Comparison of ENCODE assay signal across 1 cellular context in the genomic region with DNA sequence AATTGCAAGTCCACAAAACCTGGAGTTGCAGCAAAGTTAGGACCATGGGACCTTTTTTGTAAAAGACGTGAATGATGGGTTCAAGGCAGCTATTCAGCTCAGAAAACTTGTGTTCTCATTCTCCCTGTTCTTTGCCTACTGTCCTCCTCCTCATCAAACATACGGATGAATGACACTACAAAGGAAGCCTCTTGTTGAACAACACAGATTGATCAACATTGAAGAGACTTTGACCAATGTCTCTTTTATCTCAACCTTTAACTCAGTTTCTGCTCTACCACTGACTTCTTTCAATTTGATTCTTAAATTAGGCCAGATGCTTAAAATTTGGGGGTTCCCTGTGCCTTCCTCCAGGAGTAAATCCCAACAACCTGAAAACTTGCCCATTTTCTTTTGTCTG.
A peak's percentile ranks its signal among the peaks of the same experiment; 100 is the strongest.
TF ChIP-seq lines count a peak whose summit lies in the region.

No MANE protein-coding gene starts in this region.

TF ChIP-seq in HepG2, 621 proteins besides CTCF, POLR2A, EP300 and RAD21 (continued from another document):
- TF ChIP-seq ZBTB42 (CRISPR knock-in tag; IDR thresholded peaks at IDR 0.05), result no peak
- TF ChIP-seq, protein P1, sequence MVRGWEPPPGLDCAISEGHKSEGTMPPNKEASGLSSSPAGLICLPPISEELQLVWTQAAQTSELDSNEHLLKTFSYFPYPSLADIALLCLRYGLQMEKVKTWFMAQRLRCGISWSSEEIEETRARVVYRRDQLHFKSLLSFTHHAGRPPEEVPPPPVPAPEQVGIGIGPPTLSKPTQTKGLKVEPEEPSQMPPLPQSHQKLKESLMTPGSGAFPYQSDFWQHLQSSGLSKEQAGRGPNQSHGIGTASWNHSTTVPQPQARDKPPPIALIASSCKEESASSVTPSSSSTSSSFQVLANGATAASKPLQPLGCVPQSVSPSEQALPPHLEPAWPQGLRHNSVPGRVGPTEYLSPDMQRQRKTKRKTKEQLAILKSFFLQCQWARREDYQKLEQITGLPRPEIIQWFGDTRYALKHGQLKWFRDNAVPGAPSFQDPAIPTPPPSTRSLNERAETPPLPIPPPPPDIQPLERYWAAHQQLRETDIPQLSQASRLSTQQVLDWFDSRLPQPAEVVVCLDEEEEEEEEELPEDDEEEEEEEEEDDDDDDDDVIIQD (CRISPR knock-in tag; IDR thresholded peaks at IDR 0.05; ENCODE audit: low read depth), result peak; percentile 51; the same call in 1 of the 2 replicates
- no peak for TF ChIP-seq NFATC3 (CRISPR knock-in tag; IDR thresholded peaks at IDR 0.05)
- TF ChIP-seq, protein P2, sequence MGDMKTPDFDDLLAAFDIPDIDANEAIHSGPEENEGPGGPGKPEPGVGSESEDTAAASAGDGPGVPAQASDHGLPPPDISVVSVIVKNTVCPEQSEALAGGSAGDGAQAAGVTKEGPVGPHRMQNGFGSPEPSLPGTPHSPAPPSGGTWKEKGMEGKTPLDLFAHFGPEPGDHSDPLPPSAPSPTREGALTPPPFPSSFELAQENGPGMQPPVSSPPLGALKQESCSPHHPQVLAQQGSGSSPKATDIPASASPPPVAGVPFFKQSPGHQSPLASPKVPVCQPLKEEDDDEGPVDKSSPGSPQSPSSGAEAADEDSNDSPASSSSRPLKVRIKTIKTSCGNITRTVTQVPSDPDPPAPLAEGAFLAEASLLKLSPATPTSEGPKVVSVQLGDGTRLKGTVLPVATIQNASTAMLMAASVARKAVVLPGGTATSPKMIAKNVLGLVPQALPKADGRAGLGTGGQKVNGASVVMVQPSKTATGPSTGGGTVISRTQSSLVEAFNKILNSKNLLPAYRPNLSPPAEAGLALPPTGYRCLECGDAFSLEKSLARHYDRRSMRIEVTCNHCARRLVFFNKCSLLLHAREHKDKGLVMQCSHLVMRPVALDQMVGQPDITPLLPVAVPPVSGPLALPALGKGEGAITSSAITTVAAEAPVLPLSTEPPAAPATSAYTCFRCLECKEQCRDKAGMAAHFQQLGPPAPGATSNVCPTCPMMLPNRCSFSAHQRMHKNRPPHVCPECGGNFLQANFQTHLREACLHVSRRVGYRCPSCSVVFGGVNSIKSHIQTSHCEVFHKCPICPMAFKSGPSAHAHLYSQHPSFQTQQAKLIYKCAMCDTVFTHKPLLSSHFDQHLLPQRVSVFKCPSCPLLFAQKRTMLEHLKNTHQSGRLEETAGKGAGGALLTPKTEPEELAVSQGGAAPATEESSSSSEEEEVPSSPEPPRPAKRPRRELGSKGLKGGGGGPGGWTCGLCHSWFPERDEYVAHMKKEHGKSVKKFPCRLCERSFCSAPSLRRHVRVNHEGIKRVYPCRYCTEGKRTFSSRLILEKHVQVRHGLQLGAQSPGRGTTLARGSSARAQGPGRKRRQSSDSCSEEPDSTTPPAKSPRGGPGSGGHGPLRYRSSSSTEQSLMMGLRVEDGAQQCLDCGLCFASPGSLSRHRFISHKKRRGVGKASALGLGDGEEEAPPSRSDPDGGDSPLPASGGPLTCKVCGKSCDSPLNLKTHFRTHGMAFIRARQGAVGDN (CRISPR knock-in tag; IDR thresholded peaks at IDR 0.05), result no peak
- TF ChIP-seq FOXA1 (IDR thresholded peaks at IDR 0.05), result no peak
- TF ChIP-seq FOXA1 (CRISPR knock-in tag; IDR thresholded peaks at IDR 0.05), result peak; percentile 84
- TF ChIP-seq SOX13 (IDR thresholded peaks at IDR 0.05), result peak; percentile 64
- TF ChIP-seq SOX13 (CRISPR knock-in tag; conservative IDR thresholded peaks at IDR 0.05 in 1 of 2, IDR thresholded peaks at IDR 0.05 in 1 of 2), result peak in 1 of 2 experiments; percentile 93; a peak in 2 of 4 replicates
- no peak for TF ChIP-seq KLF16 (CRISPR knock-in tag; IDR thresholded peaks at IDR 0.05)
- no peak for TF ChIP-seq FOXK2 (IDR thresholded peaks at IDR 0.05)
